In genomic region chr10:15739437-15739970, GRCh38 we compare ENCODE assay signal across 15 cellular contexts. TPM values are rescaled to one million over a fixed set of nuclear protein-coding genes. Genes with fewer than 3 reads are reported as not detected.
"Had no signal": no experiment of that assay in that cellular context is flagged by ENCODE, and none has a peak within 500 bp of the region (broad histone marks: within the 10 kb centered on the region; RNA-seq: fewer than 3 reads in every experiment).

No MANE protein-coding gene starts in this region.

- H3K9me3 ChIP-seq: adrenal gland, prostate gland, right atrium auricular region, SK-N-SH had no signal

- H3K27ac ChIP-seq: cardiac muscle cell, neural progenitor cell, prostate gland had no signal

- H3K36me3 ChIP-seq: adrenal gland, cardiac muscle cell, neural progenitor cell, prostate gland, right atrium auricular region had no signal

- H3K4me3 ChIP-seq: adrenal gland, cardiac muscle cell, neural progenitor cell, prostate gland, right atrium auricular region, skin epidermis had no signal

- H3K4me1 ChIP-seq: adrenal gland, prostate gland, right atrium auricular region had no signal

- H3K27me3 ChIP-seq: adrenal gland, cardiac muscle cell, neural progenitor cell, right atrium auricular region had no signal

- ATAC-seq: activated T-cell treated with anti-CD3 and anti-CD28 coated beads, Interleukin-2, amount 50 U/mL, for 4 hours; left cardiac atrium had no signal

- DNase-seq: activated CD4-positive, alpha-beta T cell treated with anti-CD3 and anti-CD28 coated beads, Interleukin-2, amount 10 ng/mL, durations not matched to agents 24 days and 14 days; activated CD8-positive, alpha-beta memory T cell treated with anti-CD3 and anti-CD28 coated beads, Interleukin-2, amount 50 U/mL, for 4 hours; activated T-cell treated with anti-CD3 and anti-CD28 coated beads, Interleukin-2, amount 50 U/mL, for 4 hours; adrenal gland; foreskin fibroblast; left cardiac atrium; mammary epithelial cell; SK-N-SH; T-helper 1 cell; T1000 had no signal

RNA-seq across cellular contexts. Expression of gene ITGA8, which starts 19.8 kb away (rescaled TPM):
- total RNA-seq: activated CD4-positive, alpha-beta T cell treated with anti-CD3 and anti-CD28 coated beads, Interleukin-2, amount 10 ng/mL, durations not matched to agents 24 days and 14 days; activated T-cell treated with anti-CD3 and anti-CD28 coated beads, Interleukin-2, amount 50 U/mL, for 4 hours had no signal
